In genomic region chr12:7907009-7907408, GRCh38 we compare ENCODE assay signal across 8 cellular contexts. TPM values are rescaled to one million over a fixed set of nuclear protein-coding genes. Genes with fewer than 3 reads are reported as not detected.
DNase-seq lines count a peak whose midpoint lies in the region; ATAC-seq lines count a peak whose summit lies in the region.

No MANE protein-coding gene starts in this region.

- no peak overlapping the region for H3K4me3 ChIP-seq in right cardiac atrium (ENCODE audit: low read length)

- no peaks in the 10 kb centered on the region for H3K4me1 ChIP-seq in right cardiac atrium (ENCODE audit: control insufficient read depth, insufficient read depth, low read length)

- H3K27ac ChIP-seq in right cardiac atrium (ENCODE audit: low read length), result no peak overlapping the region

- DNase-seq in right cardiac atrium (no peak), Right ventricle myocardium superior (no peak), NOMO-1 treated with DMSO at 0.1 percent for 48 hours (lab: John Stamatoyannopoulos, UW; ENCODE audit: unreplicated experiment) (peak; percentile 38), epidermal melanocyte (ENCODE audit: insufficient read length, low spot score) (peak; percentile 30)
- DNase-seq in stimulated activated CD4-positive, alpha-beta T cell treated with anti-CD3 and anti-CD28 coated beads, Interleukin-1b, Interleukin-23, amount 100 ng/mL, for 48 hours, result peak; percentile 26

- H3K9me3 ChIP-seq in right cardiac atrium (ENCODE audit: control insufficient read depth, low read length), result no peaks in the 10 kb centered on the region

- intact Hi-C loops in right cardiac atrium (cut with DNase I), result no loop called here
- intact Hi-C loops in Right ventricle myocardium superior (cut with DNase I), result no loop called here

- ATAC-seq in right cardiac atrium (peak; percentile 57 to 80), Right ventricle myocardium superior (ENCODE audit: poor library complexity) (no peak), GM18861 (IDR thresholded peaks at IDR 0.05; ENCODE audit: unreplicated experiment) (no peak), GM21381 (IDR thresholded peaks at IDR 0.05; ENCODE audit: unreplicated experiment) (no peak), HG03159 (IDR thresholded peaks at IDR 0.05; ENCODE audit: unreplicated experiment) (no peak)

- no peaks in the 10 kb centered on the region for H3K27me3 ChIP-seq in right cardiac atrium (ENCODE audit: control insufficient read depth, insufficient read depth)

- 22% methylated on average over 3 of the region's 3 CpGs for WGBS in right cardiac atrium

RNA-seq across cellular contexts. Expression of gene SLC2A3, which starts 29.0 kb away (rescaled TPM):
- total RNA-seq in right cardiac atrium, result 10 to 100 TPM; 18.5 to 29.9 (median 25.1) TPM
- polyA plus RNA-seq in right cardiac atrium, result 13.6 TPM
- total RNA-seq in Right ventricle myocardium superior, result 8.8 TPM

RNA-seq across cellular contexts. Expression of gene SLC2A14, which starts 34.3 kb away (rescaled TPM):
- total RNA-seq in right cardiac atrium, result 1 to 10 TPM in 1 of 4 donors, not detected in 3; 1.4 TPM
- not detected for polyA plus RNA-seq in right cardiac atrium
- not detected for total RNA-seq in Right ventricle myocardium superior

Comparison
In these comparisons a context has a peak if more than half of its experiments do, and no peak if none do; other contexts are left out.
1. ATAC-seq: peak in right cardiac atrium (2 of 2); none in Right ventricle myocardium superior (single experiment), GM18861 (single experiment), GM21381 (single experiment) and HG03159 (single experiment).
2. DNase-seq: peak in NOMO-1 treated with DMSO at 0.1 percent for 48 hours (single experiment), epidermal melanocyte (single experiment) and stimulated activated CD4-positive, alpha-beta T cell treated with anti-CD3 and anti-CD28 coated beads, Interleukin-1b, Interleukin-23, amount 100 ng/mL, for 48 hours (single experiment); none in right cardiac atrium (0 of 3) and Right ventricle myocardium superior (single experiment).